27 cellular contexts compared by ENCODE assay signal in the genomic region with DNA sequence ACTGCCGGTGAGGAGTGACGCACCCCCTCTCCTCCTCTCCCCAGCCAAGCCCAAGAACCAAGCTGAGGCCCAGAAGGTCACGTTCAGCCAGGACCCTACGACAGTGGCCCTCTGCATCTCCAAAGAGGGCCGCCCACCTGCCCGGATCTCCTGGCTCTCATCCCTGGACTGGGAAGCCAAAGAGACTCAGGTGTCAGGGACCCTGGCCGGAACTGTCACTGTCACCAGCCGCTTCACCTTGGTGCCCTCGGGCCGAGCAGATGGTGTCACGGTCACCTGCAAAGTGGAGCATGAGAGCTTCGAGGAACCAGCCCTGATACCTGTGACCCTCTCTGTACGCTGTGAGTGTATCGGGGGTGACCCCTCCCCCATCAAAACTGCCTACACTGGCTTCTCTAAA. TPM values are rescaled to one million over a fixed set of nuclear protein-coding genes. Genes with fewer than 3 reads are reported as not detected.
"Had no signal": no experiment of that assay in that cellular context is flagged by ENCODE, and none has a peak within 500 bp of the region (broad histone marks: within the 10 kb centered on the region; RNA-seq: fewer than 3 reads in every experiment).

No MANE protein-coding gene starts in this region.

- H3K4me3 ChIP-seq: cardiac muscle cell, MG63, SJSA1 had no signal

- H3K4me3 Mint-ChIP-seq: activated CD8-positive, alpha-beta T cell treated with anti-CD3 and anti-CD28 coated beads for 36 hours; activated naive CD4-positive, alpha-beta T cell treated with anti-CD3 and anti-CD28 coated beads, Interleukin-2, amount 10 ng/mL, durations not matched to agents 7 days and 5 days; activated naive CD8-positive, alpha-beta T cell treated with anti-CD3 and anti-CD28 coated beads for 36 hours; activated T-cell treated with anti-CD3 and anti-CD28 coated beads, Interleukin-2, amount 50 U/mL, for 72 hours had no signal

- H3K4me1 Mint-ChIP-seq: activated naive CD4-positive, alpha-beta T cell treated with anti-CD3 and anti-CD28 coated beads, Interleukin-2, amount 10 ng/mL, durations not matched to agents 7 days and 5 days had no signal

- DNase-seq: activated CD4-positive, alpha-beta T cell treated with anti-CD3 and anti-CD28 coated beads for 4 hours; activated CD8-positive, alpha-beta memory T cell treated with anti-CD3 and anti-CD28 coated beads, Interleukin-2, amount 50 U/mL, for 4 hours; activated CD8-positive, alpha-beta T cell treated with anti-CD3 and anti-CD28 coated beads for 36 hours; activated gamma-delta T cell treated with Interleukin-2 at 50 U/mL for 16 hours; activated naive CD4-positive, alpha-beta T cell treated with anti-CD3 and anti-CD28 coated beads, Interleukin-2, amount 10 ng/mL, durations not matched to agents 7 days and 5 days; activated naive CD8-positive, alpha-beta T cell treated with anti-CD3 and anti-CD28 coated beads for 36 hours; activated T-cell treated with anti-CD3 and anti-CD28 coated beads, Interleukin-2, amount 50 U/mL, for 72 hours; brain microvascular endothelial cell; MG63; MV-4-11; NCI-H1092 treated with DMSO at 0.1 percent for 48 hours; NCI-H1417 treated with DMSO at 0.1 percent for 48 hours; NCI-H1694; NCI-H2029; NCI-H2107; NCI-H345; NCI-H510A; NCI-H526 treated with DMSO at 0.1 percent for 48 hours; NCI-H82; Right ventricle myocardium superior; SW 1271 had no signal

- ATAC-seq: activated CD4-positive, CD25-positive, alpha-beta regulatory T cell treated with anti-CD3 and anti-CD28 coated beads, Interleukin-2, amount 50 U/mL, for 24 hours; activated CD8-positive, alpha-beta T cell treated with anti-CD3 and anti-CD28 coated beads for 36 hours; activated T-cell treated with anti-CD3 and anti-CD28 coated beads, Interleukin-2, amount 50 U/mL, for 72 hours; SK-N-SH treated with all-trans-retinoic acid at 6 μM for 48 hours had no signal

- H3K27me3 ChIP-seq: brain microvascular endothelial cell, cardiac muscle cell, MG63, SJSA1 had no signal

- H3K9me3 ChIP-seq: MG63, SJSA1 had no signal

- H3K36me3 Mint-ChIP-seq: activated naive CD4-positive, alpha-beta T cell treated with anti-CD3 and anti-CD28 coated beads, Interleukin-2, amount 10 ng/mL, durations not matched to agents 7 days and 5 days; activated naive CD8-positive, alpha-beta T cell treated with anti-CD3 and anti-CD28 coated beads for 36 hours had no signal

- H3K9me3 Mint-ChIP-seq: activated CD8-positive, alpha-beta T cell treated with anti-CD3 and anti-CD28 coated beads for 36 hours; activated naive CD4-positive, alpha-beta T cell treated with anti-CD3 and anti-CD28 coated beads, Interleukin-2, amount 10 ng/mL, durations not matched to agents 7 days and 5 days; activated naive CD8-positive, alpha-beta T cell treated with anti-CD3 and anti-CD28 coated beads for 36 hours; activated T-cell treated with anti-CD3 and anti-CD28 coated beads, Interleukin-2, amount 50 U/mL, for 72 hours; activated T-helper 2 cell treated with anti-CD3 and anti-CD28 coated beads, Interferon-gamma antibody, Interleukin-2, Interleukin-4, amounts not matched to agents 10 μg/mL and 5 μg/mL and 100 μg/mL, durations not matched to agents 14 hours and 24 hours and 36 hours had no signal

- H3K27ac ChIP-seq: brain microvascular endothelial cell, cardiac muscle cell, SJSA1 had no signal

- H3K27me3 Mint-ChIP-seq: activated CD8-positive, alpha-beta T cell treated with anti-CD3 and anti-CD28 coated beads for 36 hours; activated naive CD8-positive, alpha-beta T cell treated with anti-CD3 and anti-CD28 coated beads for 36 hours had no signal

- H3K27ac Mint-ChIP-seq: activated CD8-positive, alpha-beta T cell treated with anti-CD3 and anti-CD28 coated beads for 36 hours; activated naive CD4-positive, alpha-beta T cell treated with anti-CD3 and anti-CD28 coated beads, Interleukin-2, amount 10 ng/mL, durations not matched to agents 7 days and 5 days; activated naive CD8-positive, alpha-beta T cell treated with anti-CD3 and anti-CD28 coated beads for 36 hours; activated T-cell treated with anti-CD3 and anti-CD28 coated beads, Interleukin-2, amount 50 U/mL, for 72 hours; activated T-helper 2 cell treated with anti-CD3 and anti-CD28 coated beads, Interferon-gamma antibody, Interleukin-2, Interleukin-4, amounts not matched to agents 10 μg/mL and 5 μg/mL and 100 μg/mL, durations not matched to agents 14 hours and 24 hours and 36 hours had no signal

RNA-seq across cellular contexts. Expression of a gene that starts 25.7 kb away (rescaled TPM):
- total RNA-seq: OCI-LY7 had no signal

RNA-seq across cellular contexts. Expression of a gene that starts 42.6 kb away (rescaled TPM):
- total RNA-seq: activated T-cell treated with anti-CD3 and anti-CD28 coated beads, Interleukin-2, amount 50 U/mL, for 72 hours; SJSA1 had no signal
